19 cellular contexts compared by ENCODE assay signal in the genomic region with DNA sequence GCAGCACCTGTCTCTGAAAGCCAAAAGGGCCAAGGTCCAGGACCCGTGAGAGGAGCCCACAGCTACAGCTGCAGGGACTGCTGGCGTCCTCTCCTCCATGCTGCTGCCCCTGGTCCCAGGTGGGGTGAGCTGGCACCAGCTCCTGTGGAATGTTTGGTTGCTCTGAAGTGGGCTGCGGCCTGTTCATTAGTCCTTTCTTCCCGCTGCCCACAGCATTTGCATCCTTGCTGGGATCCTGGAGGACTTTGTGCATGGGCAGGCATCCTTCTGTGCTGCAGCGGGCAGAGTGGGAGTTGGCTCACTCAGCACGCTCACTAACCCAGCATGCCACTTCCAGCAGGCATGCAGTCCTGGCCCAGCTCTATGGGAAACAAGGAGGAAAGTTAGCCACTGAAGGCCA.
"Had no signal": no experiment of that assay in that cellular context is flagged by ENCODE, and none has a peak within 500 bp of the region (broad histone marks: within the 10 kb centered on the region; RNA-seq: fewer than 3 reads in every experiment).

No MANE protein-coding gene starts in this region.

- H3K9me3 ChIP-seq: esophagus squamous epithelium, left ventricle myocardium inferior, right atrium auricular region, tibial artery, upper lobe of right lung, vagina had no signal

- H3K4me2 ChIP-seq: hepatocyte, smooth muscle cell had no signal

- ATAC-seq: effector memory CD8-positive, alpha-beta T cell; left cardiac atrium; naive thymus-derived CD8-positive, alpha-beta T cell; upper lobe of right lung had no signal

- DNase-seq: effector memory CD8-positive, alpha-beta T cell; esophagus squamous epithelium; kidney; left cardiac atrium; left ventricle myocardium inferior; mesenchymal stem cell; naive thymus-derived CD8-positive, alpha-beta T cell; stimulated activated CD4-positive, alpha-beta T cell treated with anti-CD3 and anti-CD28 coated beads, Interleukin-2, amount 100 ng/mL, for 48 hours; stimulated activated naive CD4-positive, alpha-beta T cell treated with Interleukin-2 at 50 U/mL for 16 hours; tibial artery; upper lobe of right lung had no signal

- H3K79me2 ChIP-seq: hepatocyte had no signal

- FAIRE-seq: colon, kidney had no signal

- H3K4me3 Mint-ChIP-seq: dendritic cell treated with granulocyte-macrophage colony-stimulating factor and Interleukin-4, amounts not matched to agents 40 ng/mL and 50 ng/mL, for 4 days; effector memory CD8-positive, alpha-beta T cell; naive thymus-derived CD8-positive, alpha-beta T cell had no signal

- H3K4me3 ChIP-seq: esophagus squamous epithelium, hepatocyte, left ventricle myocardium inferior, lung, right atrium auricular region, smooth muscle cell, tibial artery, upper lobe of right lung, vagina had no signal

- H3K27me3 Mint-ChIP-seq: dendritic cell treated with granulocyte-macrophage colony-stimulating factor and Interleukin-4, amounts not matched to agents 40 ng/mL and 50 ng/mL, for 4 days; effector memory CD8-positive, alpha-beta T cell; naive thymus-derived CD8-positive, alpha-beta T cell had no signal

- H3K27ac ChIP-seq: epithelial cell of prostate, hepatocyte, left ventricle myocardium inferior, right atrium auricular region, tibial artery, upper lobe of right lung, vagina had no signal

- H3K27me3 ChIP-seq: esophagus squamous epithelium, hepatocyte, right atrium auricular region, tibial artery, upper lobe of right lung, vagina had no signal

- H3K4me1 ChIP-seq: left ventricle myocardium inferior, right atrium auricular region, upper lobe of right lung had no signal

- H2AFZ ChIP-seq: hepatocyte had no signal

- H3K27ac Mint-ChIP-seq: dendritic cell treated with granulocyte-macrophage colony-stimulating factor and Interleukin-4, amounts not matched to agents 40 ng/mL and 50 ng/mL, for 4 days; naive thymus-derived CD8-positive, alpha-beta T cell had no signal

- H3K9me3 Mint-ChIP-seq: dendritic cell treated with granulocyte-macrophage colony-stimulating factor and Interleukin-4, amounts not matched to agents 40 ng/mL and 50 ng/mL, for 4 days; effector memory CD8-positive, alpha-beta T cell; naive thymus-derived CD8-positive, alpha-beta T cell had no signal
